Comparison of ENCODE assay signal across 8 cellular contexts in genomic region chr9:1837453-1838084, GRCh38.
DNase-seq lines count a peak whose midpoint lies in the region; ATAC-seq, FAIRE-seq and TF ChIP-seq lines count a peak whose summit lies in the region.

No MANE protein-coding gene starts in this region.

- no peak overlapping the region for H3K27ac ChIP-seq in A549
- no peak overlapping the region for H3K27ac ChIP-seq in osteoblast (ENCODE audit: low read depth, low read length)

- no peak for TF ChIP-seq POLR2A in A549 (IDR thresholded peaks at IDR 0.05; ENCODE audit: low read length)

- DNase-seq in A549 (ENCODE audit: low read depth in 1 of 2, low spot score in 1 of 2) (peak; percentile 25 to 49), GF-D8 (lab: John Stamatoyannopoulos, UW) (peak; percentile 4), HFFc6 (peak; percentile 9), NCI-H1930 (lab: John Stamatoyannopoulos, UW) (peak; percentile 35 to 57), choroid plexus epithelial cell (ENCODE audit: low read depth) (peak; percentile 13), osteoblast (ENCODE audit: insufficient read length, low spot score, missing footprints) (no peak), T1000 (lab: John Stamatoyannopoulos, UW) (no peak)
- no peak for DNase-seq in activated effector memory CD4-positive, alpha-beta T cell treated with anti-CD3 and anti-CD28 coated beads, Interleukin-2, amount 50 U/mL, for 16 hours

- TF ChIP-seq EP300 in A549 (IDR thresholded peaks at IDR 0.05), result no peak

- POLR2A ChIA-PET in A549 (lab: Yijun Ruan, JAX), result no interaction called here

- no peak for FAIRE-seq in A549 (lab: Jason Lieb, UNC)

- WGBS in A549 (ENCODE audit: missing lambda C conversion rate), result 3% methylated on average over 6 of the region's 6 CpGs

- H3K9me3 ChIP-seq in A549 (no peaks in the 10 kb centered on the region), osteoblast (ENCODE audit: low read depth, low read length) (no peaks in the 10 kb centered on the region)

- H3K4me3 Mint-ChIP-seq in HFFc6, result no peak overlapping the region

- H3K4me2 ChIP-seq in A549 (no peak overlapping the region), osteoblast (ENCODE audit: insufficient read depth, low read length) (no peak overlapping the region)

- H2AFZ ChIP-seq in osteoblast (ENCODE audit: low read length), result no peak overlapping the region

- H3K36me3 Mint-ChIP-seq in HFFc6 (ENCODE audit: low read depth), result no peaks in the 10 kb centered on the region

- H3K9me3 Mint-ChIP-seq in HFFc6, result peaks cover 9% of the 10 kb centered on the region

- peak; percentile 59 to 82; a peak in 5 of 6 replicates for ATAC-seq in A549

- H3K4me3 ChIP-seq in A549 (no peak overlapping the region), choroid plexus epithelial cell (ENCODE audit: low read depth, low read length) (no peak overlapping the region), osteoblast (ENCODE audit: insufficient read depth, low read length) (no peak overlapping the region)

- no peaks in the 10 kb centered on the region for H3K79me2 ChIP-seq in osteoblast (ENCODE audit: insufficient read depth, low read length)

- peaks cover 4% of the 10 kb centered on the region for H3K27me3 Mint-ChIP-seq in HFFc6 (ENCODE audit: insufficient read depth)

- H3K4me1 Mint-ChIP-seq in HFFc6 (ENCODE audit: low read depth), result no peaks in the 10 kb centered on the region

- CTCF ChIA-PET in A549 (lab: Yijun Ruan, JAX), result interaction anchor here (0.6 to 2.2 kb wide), 8 partner anchors 10 to 829 kb away, joined by 3 to 7 read pairs (median 3); no protein-coding TSS in a partner anchor

- H3K27ac Mint-ChIP-seq in HFFc6, result no peak overlapping the region

- TF ChIP-seq RAD21 in A549 (conservative IDR thresholded peaks at IDR 0.05 in 1 of 2, IDR thresholded peaks at IDR 0.05 in 1 of 2), result peak; percentile 16 to 50; a peak in 2 of 5 replicates

- no peaks in the 10 kb centered on the region for H3K27me3 ChIP-seq in osteoblast (ENCODE audit: insufficient read depth, low read length)

- no peaks in the 10 kb centered on the region for H3K36me3 ChIP-seq in osteoblast (ENCODE audit: insufficient read depth, low read length)

- H3K4me1 ChIP-seq in A549 (no peaks in the 10 kb centered on the region), osteoblast (ENCODE audit: insufficient read depth, low read length) (no peaks in the 10 kb centered on the region)

- TF ChIP-seq CTCF in A549 (IDR thresholded peaks at IDR 0.05) (peak; percentile 32; the same call in 1 of the 3 replicates), HFFc6 (IDR thresholded peaks at IDR 0.05) (peak; percentile 68), choroid plexus epithelial cell (conservative IDR thresholded peaks at IDR 0.05; ENCODE audit: low read depth, low read length) (peak; percentile 17), osteoblast (IDR thresholded peaks at IDR 0.05; ENCODE audit: extremely low read depth, low read depth, low read length) (peak; percentile 33)

- H4K20me1 ChIP-seq in osteoblast (ENCODE audit: insufficient read depth, low read length), result no peaks in the 10 kb centered on the region

TF ChIP-seq in A549, 52 proteins besides CTCF, POLR2A, EP300 and RAD21:
- TF ChIP-seq JUNB (IDR thresholded peaks at IDR 0.05) (no peak), ZC3H11A (IDR thresholded peaks at IDR 0.05) (no peak), NFE2L2 (conservative IDR thresholded peaks at IDR 0.05; ENCODE audit: low read length) (no peak), NR3C1 (IDR thresholded peaks at IDR 0.05) (no peak), RCOR1 (IDR thresholded peaks at IDR 0.05; ENCODE audit: low read depth, low read length) (no peak), ZNF302 (CRISPR knock-in tag; IDR thresholded peaks at IDR 0.05) (no peak), ZSCAN20 (CRISPR knock-in tag; IDR thresholded peaks at IDR 0.05) (no peak), SREBF2 (IDR thresholded peaks at IDR 0.05) (no peak), TFCP2L1 (CRISPR knock-in tag; IDR thresholded peaks at IDR 0.05) (no peak), HOXB13 (CRISPR knock-in tag; IDR thresholded peaks at IDR 0.05; ENCODE audit: low read depth) (no peak), HOXA7 (CRISPR knock-in tag; IDR thresholded peaks at IDR 0.05) (no peak), HEYL (CRISPR knock-in tag; IDR thresholded peaks at IDR 0.05) (no peak), MYC (IDR thresholded peaks at IDR 0.05; ENCODE audit: borderline replicate concordance, low read length) (no peak), FOSB (CRISPR knock-in tag; IDR thresholded peaks at IDR 0.05) (no peak), EHF (CRISPR knock-in tag; IDR thresholded peaks at IDR 0.05) (no peak), TP53 (CRISPR knock-in tag; IDR thresholded peaks at IDR 0.05) (no peak)
- TF ChIP-seq, protein P1, sequence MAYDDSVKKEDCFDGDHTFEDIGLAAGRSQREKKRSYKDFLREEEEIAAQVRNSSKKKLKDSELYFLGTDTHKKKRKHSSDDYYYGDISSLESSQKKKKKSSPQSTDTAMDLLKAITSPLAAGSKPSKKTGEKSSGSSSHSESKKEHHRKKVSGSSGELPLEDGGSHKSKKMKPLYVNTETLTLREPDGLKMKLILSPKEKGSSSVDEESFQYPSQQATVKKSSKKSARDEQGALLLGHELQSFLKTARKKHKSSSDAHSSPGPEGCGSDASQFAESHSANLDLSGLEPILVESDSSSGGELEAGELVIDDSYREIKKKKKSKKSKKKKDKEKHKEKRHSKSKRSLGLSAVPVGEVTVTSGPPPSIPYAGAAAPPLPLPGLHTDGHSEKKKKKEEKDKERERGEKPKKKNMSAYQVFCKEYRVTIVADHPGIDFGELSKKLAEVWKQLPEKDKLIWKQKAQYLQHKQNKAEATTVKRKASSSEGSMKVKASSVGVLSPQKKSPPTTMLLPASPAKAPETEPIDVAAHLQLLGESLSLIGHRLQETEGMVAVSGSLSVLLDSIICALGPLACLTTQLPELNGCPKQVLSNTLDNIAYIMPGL (CRISPR knock-in tag; IDR thresholded peaks at IDR 0.05; ENCODE audit: borderline replicate concordance), result no peak

Comparison
In these comparisons a context has a peak if more than half of its experiments do, and no peak if none do; other contexts are left out.
1. DNase-seq: peak in A549 (2 of 2), GF-D8 (single experiment), HFFc6 (single experiment), NCI-H1930 (2 of 2) and choroid plexus epithelial cell (single experiment); none in osteoblast (single experiment), T1000 (single experiment) and activated effector memory CD4-positive, alpha-beta T cell treated with anti-CD3 and anti-CD28 coated beads, Interleukin-2, amount 50 U/mL, for 16 hours (single experiment).
2. CTCF ChIP-seq: peak in every context shown above with its lines; median percentile 68 in HFFc6; 33 in osteoblast; 32 in A549; 17 in choroid plexus epithelial cell.